In genomic region chr4:141258558-141258957, GRCh38 we compare ENCODE assay signal across 2 cellular contexts.
TF ChIP-seq lines count a peak whose summit lies in the region.

No MANE protein-coding gene starts in this region.

TF ChIP-seq in GM23338, 12 proteins besides CTCF, POLR2A, EP300 and RAD21:
- TF ChIP-seq REST (IDR thresholded peaks at IDR 0.05; ENCODE audit: unreplicated experiment): no peak
- no peak for TF ChIP-seq NANOG (IDR thresholded peaks at IDR 0.05; ENCODE audit: borderline replicate concordance)
- no peak for TF ChIP-seq ETS1 (IDR thresholded peaks at IDR 0.05)
- TF ChIP-seq POLR2AphosphoS5 (IDR thresholded peaks at IDR 0.05; ENCODE audit: low read depth): no peak
- no peak for TF ChIP-seq EZH2phosphoT487 (IDR thresholded peaks at IDR 0.05; ENCODE audit: unreplicated experiment)
- TF ChIP-seq CREB1 (CRISPR knock-in tag; IDR thresholded peaks at IDR 0.05; ENCODE audit: low read depth): no peak
- no peak for TF ChIP-seq JUNB (IDR thresholded peaks at IDR 0.05; ENCODE audit: unreplicated experiment)
- no peak for TF ChIP-seq ZNF462 (CRISPR knock-in tag; IDR thresholded peaks at IDR 0.05)
- TF ChIP-seq EZH2 (IDR thresholded peaks at IDR 0.05; ENCODE audit: low read depth, unreplicated experiment): no peak
- no peak for TF ChIP-seq ZNF331 (CRISPR knock-in tag; IDR thresholded peaks at IDR 0.05; ENCODE audit: low read depth)
- TF ChIP-seq ZNF114 (CRISPR knock-in tag; IDR thresholded peaks at IDR 0.05): no peak

TF ChIP-seq in K562, 482 proteins besides CTCF, POLR2A, EP300 and RAD21 (continued from another document):
- TF ChIP-seq CBX3 (IDR thresholded peaks at IDR 0.05; ENCODE audit: borderline replicate concordance in 1 of 2, low read length in 2 of 2): no peak
- no peak for TF ChIP-seq RFX5 (IDR thresholded peaks at IDR 0.05; ENCODE audit: low read depth, low read length)
- no peak for TF ChIP-seq FUS (optimal IDR thresholded peaks at IDR 0.05; ENCODE audit: low read depth, low read length)
- TF ChIP-seq SNIP1 (IDR thresholded peaks at IDR 0.05; ENCODE audit: low read depth): no peak
